Comparison of ENCODE assay signal across 11 cellular contexts in the genomic region with DNA sequence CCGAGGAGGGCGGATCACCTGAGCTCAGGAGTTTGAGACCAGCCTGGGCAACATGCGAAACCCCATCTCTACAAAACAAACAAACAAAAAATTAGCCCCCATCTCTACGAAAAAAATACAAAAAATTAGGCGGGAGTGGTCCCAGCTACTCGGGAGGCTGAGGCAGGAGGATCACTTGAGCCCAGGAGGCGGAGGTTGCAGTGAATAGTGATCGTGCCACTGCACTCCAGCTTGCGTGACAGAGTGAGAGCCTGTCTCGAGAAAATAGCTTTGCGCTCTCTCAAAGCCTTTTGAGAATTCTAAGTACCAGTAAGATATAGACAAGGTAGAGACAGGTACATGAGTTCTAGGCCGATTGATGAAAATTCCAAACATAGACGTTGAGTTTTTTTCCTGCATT. TPM values are rescaled to one million over a fixed set of nuclear protein-coding genes. Genes with fewer than 3 reads are reported as not detected.
A peak's percentile ranks its signal among the peaks of the same experiment; 100 is the strongest.
DNase-seq lines count a peak whose midpoint lies in the region; ATAC-seq and TF ChIP-seq lines count a peak whose summit lies in the region.
"Had no signal": no experiment of that assay in that cellular context is flagged by ENCODE, and none has a peak within 500 bp of the region (broad histone marks: within the 10 kb centered on the region; RNA-seq: fewer than 3 reads in every experiment).

No MANE protein-coding gene starts in this region.

- TF ChIP-seq CTCF in fibroblast of villous mesenchyme (IDR thresholded peaks at IDR 0.05; ENCODE audit: insufficient read depth, low read depth, low read length), result no peak

- POLR2A ChIA-PET in T-cell (lab: Charles Lee), result interaction anchor here in 1 of 2 donors (0.5 kb wide), 1 partner anchor 100 kb away, joined by 5 read pairs; no protein-coding TSS in a partner anchor

- H3K4me3 ChIP-seq in fibroblast of villous mesenchyme (ENCODE audit: low read depth, low read length), result peak overlapping the region; percentile 78

- no peaks in the 10 kb centered on the region for H3K27me3 Mint-ChIP-seq in T-helper 2 cell treated with Interferon-gamma antibody and Interleukin-4, amounts not matched to agents 5 μg/mL and 100 μg/mL, for 36 hours (ENCODE audit: low read depth)
- no peaks in the 10 kb centered on the region for H3K27me3 Mint-ChIP-seq in T-cell
- no peaks in the 10 kb centered on the region for H3K27me3 Mint-ChIP-seq in stimulated activated memory B cell treated with anti-CD40 and anti-IgM and Interleukin-4, amounts not matched to agents 10 μg/mL and 1 μg/mL and 100 μg/mL, for 72 hours

- ATAC-seq in T-cell (replicated peaks in 1 of 4), result no peak
- ATAC-seq in stimulated activated memory B cell treated with anti-CD40 and anti-IgM and Interleukin-4, amounts not matched to agents 10 μg/mL and 1 μg/mL and 100 μg/mL, for 72 hours, result no peak
- ATAC-seq in HG03432 (IDR thresholded peaks at IDR 0.05; ENCODE audit: unreplicated experiment), result no peak
- no peak for ATAC-seq in GM18517 (IDR thresholded peaks at IDR 0.05; ENCODE audit: unreplicated experiment)

- H3K27ac Mint-ChIP-seq in T-helper 2 cell treated with Interferon-gamma antibody and Interleukin-4, amounts not matched to agents 5 μg/mL and 100 μg/mL, for 36 hours, result peak overlapping the region; percentile 24
- H3K27ac Mint-ChIP-seq in T-cell, result no peak overlapping the region
- no peak overlapping the region for H3K27ac Mint-ChIP-seq in stimulated activated memory B cell treated with anti-CD40 and anti-IgM and Interleukin-4, amounts not matched to agents 10 μg/mL and 1 μg/mL and 100 μg/mL, for 72 hours

- no peaks in the 10 kb centered on the region for H3K9me3 Mint-ChIP-seq in T-helper 2 cell treated with Interferon-gamma antibody and Interleukin-4, amounts not matched to agents 5 μg/mL and 100 μg/mL, for 36 hours
- no peaks in the 10 kb centered on the region for H3K9me3 Mint-ChIP-seq in T-cell
- H3K9me3 Mint-ChIP-seq in stimulated activated memory B cell treated with anti-CD40 and anti-IgM and Interleukin-4, amounts not matched to agents 10 μg/mL and 1 μg/mL and 100 μg/mL, for 72 hours, result no peaks in the 10 kb centered on the region

- no peak for DNase-seq in T-helper 2 cell treated with Interferon-gamma antibody and Interleukin-4, amounts not matched to agents 5 μg/mL and 100 μg/mL, for 36 hours (ENCODE audit: low spot score)
- DNase-seq in T-helper 2 cell (no peak), T-cell (no peak), fibroblast of villous mesenchyme (ENCODE audit: low read depth) (no peak), NCI-H446 treated with DMSO at 0.1 percent for 48 hours (lab: John Stamatoyannopoulos, UW) (no peak)
- DNase-seq: ACHN, Peyer's patch, thyroid gland had no signal

- H3K36me3 Mint-ChIP-seq in T-helper 2 cell treated with Interferon-gamma antibody and Interleukin-4, amounts not matched to agents 5 μg/mL and 100 μg/mL, for 36 hours (ENCODE audit: low read depth), result peaks cover 9% of the 10 kb centered on the region
- no peaks in the 10 kb centered on the region for H3K36me3 Mint-ChIP-seq in T-cell
- H3K36me3 Mint-ChIP-seq in stimulated activated memory B cell treated with anti-CD40 and anti-IgM and Interleukin-4, amounts not matched to agents 10 μg/mL and 1 μg/mL and 100 μg/mL, for 72 hours, result peaks cover 6% of the 10 kb centered on the region

- H3K4me1 Mint-ChIP-seq in T-helper 2 cell treated with Interferon-gamma antibody and Interleukin-4, amounts not matched to agents 5 μg/mL and 100 μg/mL, for 36 hours (ENCODE audit: low read depth), result peaks cover 44% of the 10 kb centered on the region
- peaks cover 61 to 64% (median 62%) of the 10 kb centered on the region in 3 donors for H3K4me1 Mint-ChIP-seq in T-cell
- H3K4me1 Mint-ChIP-seq in stimulated activated memory B cell treated with anti-CD40 and anti-IgM and Interleukin-4, amounts not matched to agents 10 μg/mL and 1 μg/mL and 100 μg/mL, for 72 hours, result peaks cover 66% of the 10 kb centered on the region

- peak overlapping the region; percentile 73 for H3K4me3 Mint-ChIP-seq in T-helper 2 cell treated with Interferon-gamma antibody and Interleukin-4, amounts not matched to agents 5 μg/mL and 100 μg/mL, for 36 hours
- H3K4me3 Mint-ChIP-seq in T-cell, result peak overlapping the region; percentile 78 to 82 (median 80)
- peak overlapping the region; percentile 78 for H3K4me3 Mint-ChIP-seq in stimulated activated memory B cell treated with anti-CD40 and anti-IgM and Interleukin-4, amounts not matched to agents 10 μg/mL and 1 μg/mL and 100 μg/mL, for 72 hours

- CTCF ChIA-PET in T-cell (lab: Charles Lee), result interaction anchor here in 1 of 2 donors (1.2 kb wide), 1 partner anchor 61 kb away, joined by 3 read pairs; no protein-coding TSS in a partner anchor

RNA-seq across cellular contexts. Expression of gene SOCS7, which starts 2.0 kb away (rescaled TPM):
- total RNA-seq in T-cell (10 to 100 TPM; 18.9 to 24.5 (median 20.7) TPM), fibroblast of villous mesenchyme (11.2 and 13.9 TPM in 2 replicates)

RNA-seq across cellular contexts. Expression of gene GPR179, which starts 9.9 kb away (rescaled TPM):
- under 1 TPM in 4 of 5 donors, not detected in 1; 0.03 to 0.53 (median 0.08) TPM for total RNA-seq in T-cell
- total RNA-seq in fibroblast of villous mesenchyme, result under 0.01 TPM in 1 of 2 replicates, not detected in the other

RNA-seq across cellular contexts. Expression of gene MRPL45, which starts 56.7 kb away (rescaled TPM):
- total RNA-seq in T-cell (10 to 100 TPM; 16.3 to 21.7 (median 19.5) TPM), fibroblast of villous mesenchyme (28.0 and 30.2 TPM in 2 replicates)
